In genomic region chr7:11006271-11006670, GRCh38 we compare ENCODE assay signal across 22 cellular contexts. TPM values are rescaled to one million over a fixed set of nuclear protein-coding genes. Genes with fewer than 3 reads are reported as not detected.
A peak's percentile ranks its signal among the peaks of the same experiment; 100 is the strongest.
DNase-seq lines count a peak whose midpoint lies in the region; ATAC-seq, FAIRE-seq and TF ChIP-seq lines count a peak whose summit lies in the region.
"Had no signal": no experiment of that assay in that cellular context is flagged by ENCODE, and none has a peak within 500 bp of the region (broad histone marks: within the 10 kb centered on the region; RNA-seq: fewer than 3 reads in every experiment).

No MANE protein-coding gene starts in this region.

- peaks cover 13% of the 10 kb centered on the region for H3K4me1 Mint-ChIP-seq in activated CD8-positive, alpha-beta T cell treated with anti-CD3 and anti-CD28 coated beads, Interleukin-2, amount 10 ng/mL, durations not matched to agents 7 days and 5 days (ENCODE audit: low read depth)
- peaks cover 24% of the 10 kb centered on the region for H3K4me1 Mint-ChIP-seq in activated CD8-positive, alpha-beta T cell treated with anti-CD3 and anti-CD28 coated beads for 36 hours (ENCODE audit: low read depth)
- H3K4me1 Mint-ChIP-seq in stimulated activated effector memory CD8-positive, alpha-beta T cell treated with anti-CD3 and anti-CD28 coated beads, Interleukin-12 subunit alpha, Interleukin-12 subunit beta, amount 100 ng/mL, for 72 hours: peaks cover 24% of the 10 kb centered on the region
- H3K4me1 Mint-ChIP-seq: CD14-positive monocyte, GM23338, H9 had no signal

- no peak for ATAC-seq in activated CD8-positive, alpha-beta T cell treated with anti-CD3 and anti-CD28 coated beads, Interleukin-2, amount 10 ng/mL, durations not matched to agents 7 days and 5 days
- no peak for ATAC-seq in activated CD8-positive, alpha-beta T cell treated with anti-CD3 and anti-CD28 coated beads for 36 hours
- no peak for ATAC-seq in stimulated activated effector memory CD8-positive, alpha-beta T cell treated with anti-CD3 and anti-CD28 coated beads, Interleukin-12 subunit alpha, Interleukin-12 subunit beta, amount 100 ng/mL, for 72 hours
- no peak for ATAC-seq in HG03342 (IDR thresholded peaks at IDR 0.05; ENCODE audit: unreplicated experiment)
- ATAC-seq: GM23338 had no signal

- no peaks in the 10 kb centered on the region for H3K9me3 Mint-ChIP-seq in activated CD8-positive, alpha-beta T cell treated with anti-CD3 and anti-CD28 coated beads, Interleukin-2, amount 10 ng/mL, durations not matched to agents 7 days and 5 days (ENCODE audit: insufficient read depth)
- H3K9me3 Mint-ChIP-seq in activated CD8-positive, alpha-beta T cell treated with anti-CD3 and anti-CD28 coated beads for 36 hours: no peaks in the 10 kb centered on the region
- no peaks in the 10 kb centered on the region for H3K9me3 Mint-ChIP-seq in stimulated activated effector memory CD8-positive, alpha-beta T cell treated with anti-CD3 and anti-CD28 coated beads, Interleukin-12 subunit alpha, Interleukin-12 subunit beta, amount 100 ng/mL, for 72 hours
- H3K9me3 Mint-ChIP-seq: GM23338, H9 had no signal

- no peaks in the 10 kb centered on the region for H3K27me3 Mint-ChIP-seq in activated CD8-positive, alpha-beta T cell treated with anti-CD3 and anti-CD28 coated beads, Interleukin-2, amount 10 ng/mL, durations not matched to agents 7 days and 5 days (ENCODE audit: low read depth)
- H3K27me3 Mint-ChIP-seq in activated CD8-positive, alpha-beta T cell treated with anti-CD3 and anti-CD28 coated beads for 36 hours: no peaks in the 10 kb centered on the region

- DNase-seq in activated CD8-positive, alpha-beta T cell treated with anti-CD3 and anti-CD28 coated beads, Interleukin-2, amount 10 ng/mL, durations not matched to agents 7 days and 5 days: no peak
- DNase-seq in activated CD8-positive, alpha-beta T cell treated with anti-CD3 and anti-CD28 coated beads for 36 hours: no peak
- DNase-seq in D721Med (ENCODE audit: insufficient read length, low spot score): no peak
- DNase-seq in cerebellum (ENCODE audit: low spot score): peak; percentile 27
- DNase-seq in stimulated activated effector memory CD8-positive, alpha-beta T cell treated with anti-CD3 and anti-CD28 coated beads, Interleukin-12 subunit alpha, Interleukin-12 subunit beta, amount 100 ng/mL, for 72 hours (ENCODE audit: low spot score in 2 of 2): no peak
- DNase-seq in SHP77 treated with DMSO at 0.1 percent for 48 hours (lab: John Stamatoyannopoulos, UW): no peak
- DNase-seq: 8988T, ACHN, BE2C, DMS53, H9, KBM-7, NCI-H1105 treated with DMSO at 0.1 percent for 48 hours, NCI-H2029, NCI-H446, NCI-H524 treated with DMSO at 0.1 percent for 48 hours, NCI-H774 had no signal

- H3K27ac Mint-ChIP-seq in activated CD8-positive, alpha-beta T cell treated with anti-CD3 and anti-CD28 coated beads, Interleukin-2, amount 10 ng/mL, durations not matched to agents 7 days and 5 days: peak overlapping the region; percentile 56
- no peak overlapping the region for H3K27ac Mint-ChIP-seq in activated CD8-positive, alpha-beta T cell treated with anti-CD3 and anti-CD28 coated beads for 36 hours
- H3K27ac Mint-ChIP-seq in stimulated activated effector memory CD8-positive, alpha-beta T cell treated with anti-CD3 and anti-CD28 coated beads, Interleukin-12 subunit alpha, Interleukin-12 subunit beta, amount 100 ng/mL, for 72 hours: peak overlapping the region; percentile 70
- H3K27ac Mint-ChIP-seq: CD14-positive monocyte, H9 had no signal

- CTCF ChIA-PET in activated CD8-positive, alpha-beta T cell treated with anti-CD3 and anti-CD28 coated beads, Interleukin-2, amount 10 ng/mL, durations not matched to agents 7 days and 5 days (lab: Charles Lee): no interaction called here
- CTCF ChIA-PET in activated CD8-positive, alpha-beta T cell treated with anti-CD3 and anti-CD28 coated beads for 36 hours (lab: Charles Lee): interaction anchor here (0.6 to 1.3 kb wide), 3 partner anchors 13 to 210 kb away, joined by 3 read pairs; no protein-coding TSS in a partner anchor

- peak; percentile 78 for FAIRE-seq in D721Med (lab: Jason Lieb, UNC)
- FAIRE-seq: G401.6, RCC 7860 had no signal

- no peak overlapping the region for H3K4me3 Mint-ChIP-seq in activated CD8-positive, alpha-beta T cell treated with anti-CD3 and anti-CD28 coated beads, Interleukin-2, amount 10 ng/mL, durations not matched to agents 7 days and 5 days
- H3K4me3 Mint-ChIP-seq in activated CD8-positive, alpha-beta T cell treated with anti-CD3 and anti-CD28 coated beads for 36 hours: no peak overlapping the region
- no peak overlapping the region for H3K4me3 Mint-ChIP-seq in stimulated activated effector memory CD8-positive, alpha-beta T cell treated with anti-CD3 and anti-CD28 coated beads, Interleukin-12 subunit alpha, Interleukin-12 subunit beta, amount 100 ng/mL, for 72 hours
- H3K4me3 Mint-ChIP-seq: CD14-positive monocyte, GM23338, H9 had no signal

- peaks cover 21% of the 10 kb centered on the region for H3K36me3 Mint-ChIP-seq in activated CD8-positive, alpha-beta T cell treated with anti-CD3 and anti-CD28 coated beads, Interleukin-2, amount 10 ng/mL, durations not matched to agents 7 days and 5 days (ENCODE audit: low read depth)
- peaks cover 35% of the 10 kb centered on the region for H3K36me3 Mint-ChIP-seq in activated CD8-positive, alpha-beta T cell treated with anti-CD3 and anti-CD28 coated beads for 36 hours (ENCODE audit: low read depth)
- peaks cover 45% of the 10 kb centered on the region for H3K36me3 Mint-ChIP-seq in stimulated activated effector memory CD8-positive, alpha-beta T cell treated with anti-CD3 and anti-CD28 coated beads, Interleukin-12 subunit alpha, Interleukin-12 subunit beta, amount 100 ng/mL, for 72 hours

- POLR2A ChIA-PET in activated CD8-positive, alpha-beta T cell treated with anti-CD3 and anti-CD28 coated beads, Interleukin-2, amount 10 ng/mL, durations not matched to agents 7 days and 5 days (lab: Charles Lee): no interaction called here
- POLR2A ChIA-PET in activated CD8-positive, alpha-beta T cell treated with anti-CD3 and anti-CD28 coated beads for 36 hours (lab: Charles Lee): no interaction called here

- intact Hi-C loops in activated CD8-positive, alpha-beta T cell treated with anti-CD3 and anti-CD28 coated beads for 36 hours (cut with micrococcal nuclease): no loop called here

- no peak for TF ChIP-seq CTCF in activated CD8-positive, alpha-beta T cell treated with anti-CD3 and anti-CD28 coated beads for 36 hours (IDR thresholded peaks at IDR 0.05)
- TF ChIP-seq CTCF in D721Med (IDR thresholded peaks at IDR 0.05; ENCODE audit: insufficient read depth, missing control alignments): no peak

RNA-seq across cellular contexts. Expression of gene PHF14, which starts 32.6 kb away (rescaled TPM):
- 10 to 100 TPM; 32.1 to 37.8 TPM for total RNA-seq in activated CD8-positive, alpha-beta T cell treated with anti-CD3 and anti-CD28 coated beads, Interleukin-2, amount 10 ng/mL, durations not matched to agents 7 days and 5 days
- 10 to 100 TPM; 36.7 to 38.7 TPM for total RNA-seq in activated CD8-positive, alpha-beta T cell treated with anti-CD3 and anti-CD28 coated beads for 36 hours
- 206 TPM for total RNA-seq in cerebellum
